Comparison of ENCODE assay signal across 31 cellular contexts in genomic region chrY:21394116-21394515, GRCh38.
"Had no signal": no experiment of that assay in that cellular context is flagged by ENCODE, and none has a peak within 500 bp of the region (broad histone marks: within the 10 kb centered on the region; RNA-seq: fewer than 3 reads in every experiment).

No MANE protein-coding gene starts in this region.

- DNase-seq: activated CD4-positive, alpha-beta memory T cell treated with anti-CD3 and anti-CD28 coated beads, Interleukin-2, amount 10 ng/mL, durations not matched to agents 7 days and 5 days; activated CD4-positive, alpha-beta T cell treated with anti-CD3 and anti-CD28 coated beads, Interleukin-2, amount 10 ng/mL, durations not matched to agents 7 days and 5 days; activated CD4-positive, CD25-positive, alpha-beta regulatory T cell treated with anti-CD3 and anti-CD28 coated beads, Interleukin-2, amount 50 U/mL, for 72 hours; activated CD8-positive, alpha-beta memory T cell treated with anti-CD3 and anti-CD28 coated beads, Interleukin-2, amount 50 U/mL, for 48 hours; activated gamma-delta T cell treated with Interleukin-2 at 50 U/mL for 16 hours; activated naive CD4-positive, alpha-beta T cell treated with anti-CD3 and anti-CD28 coated beads, Interleukin-2, amount 50 U/mL, for 16 hours; activated T-cell treated with anti-CD3 and anti-CD28 coated beads, Interleukin-2, amount 50 U/mL, for 24 hours; amniotic stem cell; brain microvascular endothelial cell; cortex of kidney; effector memory CD8-positive, alpha-beta T cell; islet precursor cell; left ventricle myocardium inferior; mesendoderm; natural killer cell; occipital lobe; psoas muscle; spleen; stimulated activated naive CD4-positive, alpha-beta T cell; tibial artery; upper lobe of right lung had no signal

- ATAC-seq: activated T-helper 17 cell treated with anti-CD3 and anti-CD28 coated beads, Interleukin-2, amount 50 U/mL, for 72 hours; effector memory CD8-positive, alpha-beta T cell; gastroesophageal sphincter; natural killer cell; psoas muscle; upper lobe of right lung had no signal

- H3K9me3 Mint-ChIP-seq: activated CD4-positive, alpha-beta memory T cell treated with anti-CD3 and anti-CD28 coated beads, Interleukin-2, amount 10 ng/mL, durations not matched to agents 7 days and 5 days; activated CD4-positive, alpha-beta T cell treated with anti-CD3 and anti-CD28 coated beads, Interleukin-2, amount 10 ng/mL, durations not matched to agents 7 days and 5 days; activated T-cell treated with anti-CD3 and anti-CD28 coated beads, Interleukin-2, amount 50 U/mL, for 24 hours; activated T-helper 17 cell treated with anti-CD3 and anti-CD28 coated beads, Interleukin-2, amount 50 U/mL, for 72 hours; effector memory CD8-positive, alpha-beta T cell; neural progenitor cell had no signal

- H3K27me3 Mint-ChIP-seq: activated CD4-positive, alpha-beta T cell treated with anti-CD3 and anti-CD28 coated beads, Interleukin-2, amount 10 ng/mL, durations not matched to agents 7 days and 5 days; activated T-cell treated with anti-CD3 and anti-CD28 coated beads, Interleukin-2, amount 50 U/mL, for 24 hours had no signal

- H3K36me3 ChIP-seq: brain microvascular endothelial cell, gastroesophageal sphincter, left ventricle myocardium inferior, neural progenitor cell, right atrium auricular region, spleen, suprapubic skin, tibial artery, upper lobe of right lung had no signal

- H3K27me3 ChIP-seq: brain microvascular endothelial cell, gastroesophageal sphincter, hepatocyte, neural progenitor cell, right atrium auricular region, spleen, suprapubic skin, tibial artery, upper lobe of right lung had no signal

- FAIRE-seq: astrocyte, endothelial cell of umbilical vein had no signal

- H3K4me1 Mint-ChIP-seq: activated CD4-positive, alpha-beta memory T cell treated with anti-CD3 and anti-CD28 coated beads, Interleukin-2, amount 10 ng/mL, durations not matched to agents 7 days and 5 days; activated CD4-positive, alpha-beta T cell treated with anti-CD3 and anti-CD28 coated beads, Interleukin-2, amount 10 ng/mL, durations not matched to agents 7 days and 5 days; activated T-helper 17 cell treated with anti-CD3 and anti-CD28 coated beads, Interleukin-2, amount 50 U/mL, for 72 hours; natural killer cell; neural progenitor cell had no signal

- H3K4me3 ChIP-seq: gastroesophageal sphincter, hepatocyte, left ventricle myocardium inferior, lung, neural progenitor cell, psoas muscle, right atrium auricular region, spleen, suprapubic skin, tibial artery, upper lobe of right lung had no signal

- H3K9me3 ChIP-seq: gastroesophageal sphincter, left ventricle myocardium inferior, psoas muscle, right atrium auricular region, spleen, suprapubic skin, tibial artery, upper lobe of right lung had no signal

- H3K36me3 Mint-ChIP-seq: natural killer cell, neural progenitor cell had no signal

- H3K4me1 ChIP-seq: gastroesophageal sphincter, left ventricle myocardium inferior, neural progenitor cell, parathyroid adenoma, psoas muscle, right atrium auricular region, spleen, suprapubic skin, tibial artery, upper lobe of right lung had no signal

- H3K4me3 Mint-ChIP-seq: activated CD4-positive, alpha-beta memory T cell treated with anti-CD3 and anti-CD28 coated beads, Interleukin-2, amount 10 ng/mL, durations not matched to agents 7 days and 5 days; activated CD4-positive, alpha-beta T cell treated with anti-CD3 and anti-CD28 coated beads, Interleukin-2, amount 10 ng/mL, durations not matched to agents 7 days and 5 days; activated T-cell treated with anti-CD3 and anti-CD28 coated beads, Interleukin-2, amount 50 U/mL, for 24 hours; activated T-helper 17 cell treated with anti-CD3 and anti-CD28 coated beads, Interleukin-2, amount 50 U/mL, for 72 hours; effector memory CD8-positive, alpha-beta T cell; natural killer cell; neural progenitor cell had no signal

- H3K27ac ChIP-seq: brain microvascular endothelial cell, gastroesophageal sphincter, hepatocyte, left ventricle myocardium inferior, neural progenitor cell, parathyroid adenoma, psoas muscle, right atrium auricular region, spleen, suprapubic skin, tibial artery, upper lobe of right lung had no signal

- H3K27ac Mint-ChIP-seq: activated CD4-positive, alpha-beta memory T cell treated with anti-CD3 and anti-CD28 coated beads, Interleukin-2, amount 10 ng/mL, durations not matched to agents 7 days and 5 days; activated CD4-positive, alpha-beta T cell treated with anti-CD3 and anti-CD28 coated beads, Interleukin-2, amount 10 ng/mL, durations not matched to agents 7 days and 5 days; activated T-cell treated with anti-CD3 and anti-CD28 coated beads, Interleukin-2, amount 50 U/mL, for 24 hours; activated T-helper 17 cell treated with anti-CD3 and anti-CD28 coated beads, Interleukin-2, amount 50 U/mL, for 72 hours; effector memory CD8-positive, alpha-beta T cell; natural killer cell; neural progenitor cell had no signal
